1 cellular context compared by ENCODE assay signal in genomic region chr1:202656951-202657646, GRCh38.
A peak's percentile ranks its signal among the peaks of the same experiment; 100 is the strongest.
TF ChIP-seq lines count a peak whose summit lies in the region.

No MANE protein-coding gene starts in this region.

TF ChIP-seq in GM12878, 131 proteins besides CTCF, POLR2A, EP300 and RAD21:
- TF ChIP-seq REST (IDR thresholded peaks at IDR 0.05; ENCODE audit: low read depth, low read length) = peak; percentile 79; the same call in 1 of the 2 replicates
- no peak for TF ChIP-seq NR2C2 (IDR thresholded peaks at IDR 0.05; ENCODE audit: borderline replicate concordance, control insufficient read depth, insufficient read length, low read depth)
